In the genomic region with DNA sequence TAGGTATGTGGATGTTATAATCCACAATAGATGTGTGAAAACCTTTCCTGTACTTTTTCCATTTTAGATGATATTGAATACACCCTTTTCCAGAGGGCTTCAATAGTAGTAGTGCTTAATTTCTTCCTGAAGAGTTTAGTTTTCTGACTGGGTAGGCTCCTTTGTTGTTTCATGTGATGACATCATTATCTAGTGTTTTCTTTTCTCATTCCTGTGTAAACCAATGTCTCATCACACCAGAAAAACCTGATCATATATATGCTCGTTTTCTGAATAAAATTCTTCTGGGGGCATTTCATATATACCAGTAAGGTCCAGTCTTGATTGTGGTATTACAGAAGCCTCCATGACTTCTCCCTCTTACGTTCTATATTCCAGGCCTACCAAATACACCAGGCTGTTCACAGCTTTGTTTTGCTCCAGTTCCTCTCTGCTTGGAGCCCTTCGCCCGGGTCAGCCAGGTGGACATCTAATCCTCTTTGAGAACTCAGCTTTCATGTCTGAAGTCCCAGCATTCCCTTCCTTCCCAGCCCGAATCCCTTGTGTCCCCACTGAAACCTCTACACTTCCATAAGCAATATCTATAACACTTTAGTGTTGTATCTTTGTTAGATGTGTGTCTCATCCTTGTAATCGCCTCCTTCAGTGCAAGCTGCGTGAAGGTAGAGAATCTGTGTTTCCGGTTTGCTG, we compare ENCODE assay signal across 8 cellular contexts. TPM values are rescaled to one million over a fixed set of nuclear protein-coding genes. Genes with fewer than 3 reads are reported as not detected.
DNase-seq lines count a peak whose midpoint lies in the region; ATAC-seq and TF ChIP-seq lines count a peak whose summit lies in the region.

No MANE protein-coding gene starts in this region.

- no peak for DNase-seq in SK-N-SH
- DNase-seq in islet precursor cell, result peak; percentile 61
- no peak for DNase-seq in tibial nerve (ENCODE audit: low spot score in 2 of 2)
- no peak for DNase-seq in middle frontal gyrus (ENCODE audit: extremely low spot score, low spot score)
- no peak for DNase-seq in GM19238 (ENCODE audit: insufficient read length, low spot score)

- H3F3A ChIP-seq in SK-N-SH (replicated peaks; ENCODE audit: insufficient read depth), result peaks cover 7% of the 10 kb centered on the region

- H3K36me3 ChIP-seq in SK-N-SH (replicated peaks in 1 of 2; ENCODE audit: control insufficient read depth in 1 of 2, insufficient read depth in 2 of 2, low read length in 1 of 2), result no peaks in the 10 kb centered on the region
- no peaks in the 10 kb centered on the region for H3K36me3 ChIP-seq in tibial nerve

- H3K4me2 ChIP-seq in SK-N-SH, result peak overlapping the region; percentile 80

- peaks cover 55% of the 10 kb centered on the region for H4K20me1 ChIP-seq in SK-N-SH (ENCODE audit: insufficient read depth)

- H3K4me3 ChIP-seq in SK-N-SH (ENCODE audit: low read depth in 2 of 2, low read length in 1 of 2) (peak overlapping the region; percentile 84 to 98), WI38 (ENCODE audit: low read depth, low read length) (peak overlapping the region; percentile 96), tibial nerve (peak overlapping the region; percentile 5 to 96 (median 84))

- no peak for TF ChIP-seq POLR2A in tibial nerve (IDR thresholded peaks at IDR 0.05)

- TF ChIP-seq RAD21 in SK-N-SH (IDR thresholded peaks at IDR 0.05; ENCODE audit: low read length), result no peak

- no peak overlapping the region for H2AFZ ChIP-seq in SK-N-SH (ENCODE audit: low read depth)

- TF ChIP-seq CTCF in SK-N-SH (IDR thresholded peaks at IDR 0.05) (no peak), WI38 (IDR thresholded peaks at IDR 0.05; ENCODE audit: low read depth, low read length) (no peak), tibial nerve (IDR thresholded peaks at IDR 0.05) (no peak)

- H3K27ac ChIP-seq in SK-N-SH (ENCODE audit: low read depth in 2 of 2, low read length in 1 of 2), result peak overlapping the region in 1 of 2 experiments; percentile 84; a peak in 2 of 4 replicates
- peak overlapping the region; percentile 13 to 99 (median 95) for H3K27ac ChIP-seq in tibial nerve

- 34% methylated on average over 8 of the region's 8 CpGs for WGBS in SK-N-SH (ENCODE audit: low lambda C conversion rate)
- WGBS in tibial nerve, 2 donors, result 26 to 28% methylated on average over 8 of the region's 8 CpGs

- no peaks in the 10 kb centered on the region for H3K9me2 ChIP-seq in SK-N-SH

- CTCF ChIA-PET in SK-N-SH (lab: Yijun Ruan, JAX), result interaction anchor here (0.8 to 1.0 kb wide), 2 partner anchors 41 to 59 kb away, joined by 4 read pairs; no protein-coding TSS in a partner anchor

- POLR2A ChIA-PET in SK-N-SH (lab: Yijun Ruan, JAX), result no interaction called here

- no peaks in the 10 kb centered on the region for H3K27me3 ChIP-seq in SK-N-SH (ENCODE audit: insufficient read depth)
- no peaks in the 10 kb centered on the region for H3K27me3 ChIP-seq in tibial nerve

- H3K4me1 ChIP-seq in SK-N-SH (ENCODE audit: control insufficient read depth in 1 of 2, insufficient read depth in 2 of 2, low read depth in 1 of 2, low read length in 1 of 2) (peaks cover 15 to 17% of the 10 kb centered on the region in 2 experiments; a peak in 3 of 4 replicates), tibial nerve (peaks cover 0 to 62% (median 31%) of the 10 kb centered on the region in 4 donors)

- H3K9me3 ChIP-seq in SK-N-SH (no peaks in the 10 kb centered on the region), tibial nerve (no peaks in the 10 kb centered on the region)

- ATAC-seq in SK-N-SH treated with all-trans-retinoic acid at 6 μM for 48 hours (no peak), HG02588 (IDR thresholded peaks at IDR 0.05; ENCODE audit: unreplicated experiment) (no peak)

- TF ChIP-seq EP300 in SK-N-SH (IDR thresholded peaks at IDR 0.05; ENCODE audit: borderline replicate concordance in 1 of 2, low read depth in 1 of 2, low read length in 1 of 2) (no peak), tibial nerve (IDR thresholded peaks at IDR 0.05) (no peak)

- peaks cover 65% of the 10 kb centered on the region for H3K79me2 ChIP-seq in SK-N-SH (ENCODE audit: insufficient read depth)

- peak overlapping the region; percentile 96 for H3K9ac ChIP-seq in SK-N-SH

TF ChIP-seq in SK-N-SH, 30 proteins besides CTCF, POLR2A, EP300 and RAD21:
- no peak for TF ChIP-seq NFIC (IDR thresholded peaks at IDR 0.05; ENCODE audit: borderline replicate concordance)
- no peak for TF ChIP-seq MEF2A (IDR thresholded peaks at IDR 0.05; ENCODE audit: borderline replicate concordance, low read depth)

TF ChIP-seq in SK-N-SH treated with all-trans-retinoic acid at 6 μM for 48 hours, 23 proteins besides CTCF, POLR2A, EP300 and RAD21 (continues in another document):
- TF ChIP-seq ZNF565 (CRISPR knock-in tag; conservative IDR thresholded peaks at IDR 0.05; ENCODE audit: low read depth) (no peak), ZNF70 (CRISPR knock-in tag; IDR thresholded peaks at IDR 0.05) (no peak), PPARA (CRISPR knock-in tag; IDR thresholded peaks at IDR 0.05; ENCODE audit: borderline replicate concordance) (no peak), PATZ1 (CRISPR knock-in tag; IDR thresholded peaks at IDR 0.05; ENCODE audit: borderline replicate concordance) (no peak), ESRRG (CRISPR knock-in tag; IDR thresholded peaks at IDR 0.05) (no peak), TSHZ2 (CRISPR knock-in tag; IDR thresholded peaks at IDR 0.05) (no peak)
- TF ChIP-seq, protein P1, sequence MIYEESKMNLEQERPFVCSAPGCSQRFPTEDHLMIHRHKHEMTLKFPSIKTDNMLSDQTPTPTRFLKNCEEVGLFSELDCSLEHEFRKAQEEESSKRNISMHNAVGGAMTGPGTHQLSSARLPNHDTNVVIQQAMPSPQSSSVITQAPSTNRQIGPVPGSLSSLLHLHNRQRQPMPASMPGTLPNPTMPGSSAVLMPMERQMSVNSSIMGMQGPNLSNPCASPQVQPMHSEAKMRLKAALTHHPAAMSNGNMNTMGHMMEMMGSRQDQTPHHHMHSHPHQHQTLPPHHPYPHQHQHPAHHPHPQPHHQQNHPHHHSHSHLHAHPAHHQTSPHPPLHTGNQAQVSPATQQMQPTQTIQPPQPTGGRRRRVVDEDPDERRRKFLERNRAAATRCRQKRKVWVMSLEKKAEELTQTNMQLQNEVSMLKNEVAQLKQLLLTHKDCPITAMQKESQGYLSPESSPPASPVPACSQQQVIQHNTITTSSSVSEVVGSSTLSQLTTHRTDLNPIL (CRISPR knock-in tag; IDR thresholded peaks at IDR 0.05; ENCODE audit: low read depth), result no peak
- TF ChIP-seq, protein P2, sequence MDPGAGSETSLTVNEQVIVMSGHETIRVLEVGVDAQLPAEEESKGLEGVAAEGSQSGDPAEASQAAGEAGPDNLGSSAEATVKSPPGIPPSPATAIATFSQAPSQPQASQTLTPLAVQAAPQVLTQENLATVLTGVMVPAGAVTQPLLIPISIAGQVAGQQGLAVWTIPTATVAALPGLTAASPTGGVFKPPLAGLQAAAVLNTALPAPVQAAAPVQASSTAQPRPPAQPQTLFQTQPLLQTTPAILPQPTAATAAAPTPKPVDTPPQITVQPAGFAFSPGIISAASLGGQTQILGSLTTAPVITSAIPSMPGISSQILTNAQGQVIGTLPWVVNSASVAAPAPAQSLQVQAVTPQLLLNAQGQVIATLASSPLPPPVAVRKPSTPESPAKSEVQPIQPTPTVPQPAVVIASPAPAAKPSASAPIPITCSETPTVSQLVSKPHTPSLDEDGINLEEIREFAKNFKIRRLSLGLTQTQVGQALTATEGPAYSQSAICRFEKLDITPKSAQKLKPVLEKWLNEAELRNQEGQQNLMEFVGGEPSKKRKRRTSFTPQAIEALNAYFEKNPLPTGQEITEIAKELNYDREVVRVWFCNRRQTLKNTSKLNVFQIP (CRISPR knock-in tag; IDR thresholded peaks at IDR 0.05; ENCODE audit: borderline replicate concordance, low read depth), result no peak

RNA-seq across cellular contexts. Expression of gene RNF11, which starts 1.8 kb away (rescaled TPM):
- 62.5 and 86.9 TPM in 2 replicates for polyA plus RNA-seq in SK-N-SH (2012; rRNA removed)
- 99.3 and 117 TPM in 2 replicates for polyA plus RNA-seq in SK-N-SH (2012; cell fraction: cytosol; rRNA removed)
- polyA plus RNA-seq in SK-N-SH (2012; cell fraction: nucleus; rRNA removed), result 12.2 and 27.3 TPM in 2 replicates
- 10 to 100 TPM; 56.7 to 84.3 (median 76.2) TPM for total RNA-seq in tibial nerve
